14 cellular contexts compared by ENCODE assay signal in genomic region chr15:101105059-101105851, GRCh38.
DNase-seq lines count a peak whose midpoint lies in the region; ATAC-seq and TF ChIP-seq lines count a peak whose summit lies in the region.
"Had no signal": no experiment of that assay in that cellular context is flagged by ENCODE, and none has a peak within 500 bp of the region (broad histone marks: within the 10 kb centered on the region; RNA-seq: fewer than 3 reads in every experiment).

No MANE protein-coding gene starts in this region.

- no peaks in the 10 kb centered on the region for H3K79me2 ChIP-seq in SK-N-SH (ENCODE audit: insufficient read depth)

- TF ChIP-seq RAD21 in SK-N-SH (IDR thresholded peaks at IDR 0.05; ENCODE audit: low read length), result no peak

- H2AFZ ChIP-seq in SK-N-SH (ENCODE audit: low read depth), result no peak overlapping the region; the same call in 1 of the 2 replicates

- H3K9ac ChIP-seq in SK-N-SH, result no peak overlapping the region

- H3K36me3 ChIP-seq in SK-N-SH (replicated peaks in 1 of 2; ENCODE audit: control insufficient read depth in 1 of 2, insufficient read depth in 2 of 2, low read length in 1 of 2), result no peaks in the 10 kb centered on the region
- no peaks in the 10 kb centered on the region for H3K36me3 ChIP-seq in heart right ventricle
- H3K36me3 ChIP-seq: lower lobe of right lung, prostate gland had no signal

- no peaks in the 10 kb centered on the region for H3K9me2 ChIP-seq in SK-N-SH

- no peak overlapping the region for H3K4me2 ChIP-seq in SK-N-SH

- POLR2A ChIA-PET in SK-N-SH (lab: Yijun Ruan, JAX), result no interaction called here

- H3K4me1 ChIP-seq in SK-N-SH (ENCODE audit: control insufficient read depth in 1 of 2, insufficient read depth in 2 of 2, low read depth in 1 of 2, low read length in 1 of 2) (peaks cover 10% of the 10 kb centered on the region in 2 experiments; a peak in 2 of 4 replicates), heart right ventricle (peaks cover 0 to 11% (median 3%) of the 10 kb centered on the region in 9 donors)
- H3K4me1 ChIP-seq: lower lobe of right lung, prostate gland had no signal

- TF ChIP-seq EP300 in SK-N-SH (IDR thresholded peaks at IDR 0.05; ENCODE audit: borderline replicate concordance in 1 of 2, low read depth in 1 of 2, low read length in 1 of 2), result no peak

- CTCF ChIA-PET in SK-N-SH (lab: Yijun Ruan, JAX), result interaction anchor here (1.3 to 2.6 kb wide), 4 partner anchors 15 to 153 kb away, joined by 3 to 8 read pairs (median 5); no protein-coding TSS in a partner anchor

- intact Hi-C loops in heart right ventricle (cut with DNase I), result no loop called here

- H3K27me3 ChIP-seq in SK-N-SH (ENCODE audit: insufficient read depth) (no peaks in the 10 kb centered on the region), heart right ventricle (no peaks in the 10 kb centered on the region)

- DNase-seq in NCI-H2107 treated with DMSO at 0.1 percent for 48 hours (lab: John Stamatoyannopoulos, UW; ENCODE audit: unreplicated experiment) (peak; percentile 6), NCI-H2107 (lab: John Stamatoyannopoulos, UW) (no peak), SK-N-SH (no peak), heart right ventricle (no peak), retinal pigment epithelial cell (ENCODE audit: low read depth) (peak; percentile 81), NCI-H2029 (lab: John Stamatoyannopoulos, UW) (no peak), HuH-7.5 (ENCODE audit: low spot score) (no peak), SW 1271 (lab: John Stamatoyannopoulos, UW) (no peak)
- DNase-seq: activated CD4-positive, alpha-beta memory T cell treated with anti-CD3 and anti-CD28 coated beads, Interleukin-2, amount 10 ng/mL, durations not matched to agents 7 days and 5 days; activated naive CD4-positive, alpha-beta T cell treated with anti-CD3 and anti-CD28 coated beads, Interleukin-2, amount 50 U/mL, for 16 hours; lower lobe of right lung; NCI-H774; T-helper 17 cell had no signal

- no peaks in the 10 kb centered on the region for H4K20me1 ChIP-seq in SK-N-SH (ENCODE audit: insufficient read depth)

- peaks cover 3% of the 10 kb centered on the region for H3F3A ChIP-seq in SK-N-SH (replicated peaks; ENCODE audit: insufficient read depth)

- H3K9me3 ChIP-seq in SK-N-SH, result no peaks in the 10 kb centered on the region
- H3K9me3 ChIP-seq in heart right ventricle, result peaks cover 0 to 9% (median 0%) of the 10 kb centered on the region in 11 donors
- H3K9me3 ChIP-seq: lower lobe of right lung, prostate gland had no signal

- 68% methylated on average over 5 of the region's 7 CpGs for WGBS in SK-N-SH (ENCODE audit: low lambda C conversion rate)
- WGBS in heart right ventricle, 2 donors, result 47 to 61% methylated on average over 7 of the region's 7 CpGs

- H3K27ac ChIP-seq in SK-N-SH (ENCODE audit: low read depth in 2 of 2, low read length in 1 of 2), result no peak overlapping the region
- peak overlapping the region in 6 of 10 donors; percentile 12 to 53 (median 38) for H3K27ac ChIP-seq in heart right ventricle
- H3K27ac ChIP-seq: lower lobe of right lung, prostate gland had no signal

- no peak overlapping the region for H3K4me3 ChIP-seq in SK-N-SH (ENCODE audit: low read depth in 2 of 2, low read length in 1 of 2)
- no peak overlapping the region for H3K4me3 ChIP-seq in heart right ventricle
- no peak overlapping the region for H3K4me3 ChIP-seq in retinal pigment epithelial cell (ENCODE audit: low read length)
- H3K4me3 ChIP-seq: lower lobe of right lung, prostate gland had no signal

- peak in 7 of 8 donors; percentile 31 to 75 (median 72) for ATAC-seq in heart right ventricle
- ATAC-seq: lower lobe of right lung, T-helper 17 cell had no signal

- TF ChIP-seq CTCF in SK-N-SH (IDR thresholded peaks at IDR 0.05), result no peak
- TF ChIP-seq CTCF in heart right ventricle (IDR thresholded peaks at IDR 0.05), result no peak
- TF ChIP-seq CTCF in retinal pigment epithelial cell (conservative IDR thresholded peaks at IDR 0.05; ENCODE audit: low read depth, low read length), result no peak

TF ChIP-seq in SK-N-SH, 30 proteins besides CTCF, POLR2A, EP300 and RAD21:
- TF ChIP-seq NFIC (IDR thresholded peaks at IDR 0.05; ENCODE audit: borderline replicate concordance) (peak; percentile 23; the same call in 1 of the 2 replicates), TCF12 (IDR thresholded peaks at IDR 0.05) (peak; percentile 26; the same call in 1 of the 2 replicates), USF2 (IDR thresholded peaks at IDR 0.05; ENCODE audit: borderline replicate concordance, low read depth, low read length) (no peak), REST (IDR thresholded peaks at IDR 0.05; ENCODE audit: low read depth, low read length) (no peak), FOSL2 (IDR thresholded peaks at IDR 0.05; ENCODE audit: borderline replicate concordance, low read depth) (0 out of 2 replicates have a peak, but pooled peaks have one; percentile 4), PBX3 (IDR thresholded peaks at IDR 0.05) (peak; percentile 81)

Comparison
In these comparisons a context has a peak if more than half of its experiments do, and no peak if none do; other contexts are left out.
1. DNase-seq: peak in NCI-H2107 treated with DMSO at 0.1 percent for 48 hours (single experiment) and retinal pigment epithelial cell (single experiment); none in NCI-H2107 (single experiment), SK-N-SH (single experiment), heart right ventricle (0 of 2), NCI-H2029 (single experiment), HuH-7.5 (single experiment) and SW 1271 (0 of 2).
2. H3K27ac ChIP-seq: peak in heart right ventricle (6 of 10); none in SK-N-SH (0 of 2).